Comparison of ENCODE assay signal across 9 cellular contexts in the genomic region with DNA sequence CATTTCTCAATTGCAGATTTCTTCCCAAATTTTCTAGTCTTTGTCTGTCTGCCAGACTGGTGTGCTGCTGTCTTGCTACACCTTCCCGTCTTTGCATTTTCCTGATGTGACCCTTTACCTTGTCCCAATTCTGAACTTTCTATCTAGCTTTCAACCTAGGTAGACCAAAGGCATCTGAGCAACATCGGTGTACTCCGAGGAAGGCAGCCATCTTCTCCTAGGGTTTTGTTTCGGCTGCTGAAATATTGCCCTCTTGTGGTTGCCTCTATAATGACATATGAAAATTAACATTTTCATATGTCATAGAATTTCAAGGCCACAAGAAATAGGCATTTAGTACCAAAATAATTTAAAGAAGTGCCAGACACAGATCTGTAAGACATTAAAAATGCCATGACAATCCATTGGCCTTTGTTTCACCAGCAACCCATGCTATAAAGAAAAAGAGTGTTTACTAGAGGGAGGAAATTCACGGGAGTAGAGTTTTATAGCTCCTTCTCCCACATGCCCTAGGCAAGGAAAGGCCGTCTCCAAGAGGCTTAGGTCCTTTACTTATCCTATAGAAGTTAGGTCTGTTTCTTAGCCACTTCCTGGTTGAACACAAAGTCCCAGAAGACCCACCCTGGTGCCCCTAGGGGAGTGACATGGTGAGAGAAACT. TPM values are rescaled to one million over a fixed set of nuclear protein-coding genes. Genes with fewer than 3 reads are reported as not detected.
DNase-seq lines count a peak whose midpoint lies in the region; ATAC-seq and TF ChIP-seq lines count a peak whose summit lies in the region.
"Had no signal": no experiment of that assay in that cellular context is flagged by ENCODE, and none has a peak within 500 bp of the region (broad histone marks: within the 10 kb centered on the region; RNA-seq: fewer than 3 reads in every experiment).

No MANE protein-coding gene starts in this region.

- no peak overlapping the region for H3K27ac Mint-ChIP-seq in glutamatergic neuron (ENCODE audit: unreplicated experiment)

- H3K27me3 Mint-ChIP-seq in glutamatergic neuron (ENCODE audit: unreplicated experiment) = peaks cover 4% of the 10 kb centered on the region

- H3K4me3 ChIP-seq in AG10803 (ENCODE audit: low read length) = peak overlapping the region; percentile 2; the same call in 1 of the 2 replicates
- H3K4me3 ChIP-seq: SJSA1 had no signal

- H3K9me3 Mint-ChIP-seq in glutamatergic neuron (ENCODE audit: unreplicated experiment) = no peaks in the 10 kb centered on the region

- H3K4me3 Mint-ChIP-seq in glutamatergic neuron (ENCODE audit: unreplicated experiment) = no peak overlapping the region

- DNase-seq in AG10803 (ENCODE audit: low read depth) (peak; percentile 52), NOMO-1 treated with DMSO at 0.1 percent for 48 hours (lab: John Stamatoyannopoulos, UW; ENCODE audit: unreplicated experiment) (peak; percentile 53), glutamatergic neuron (no peak), putamen (ENCODE audit: low spot score) (peak; percentile 25), NCI-H187 (lab: John Stamatoyannopoulos, UW) (no peak)
- peak; percentile 32 for DNase-seq in activated naive CD4-positive, alpha-beta T cell treated with anti-CD3 and anti-CD28 coated beads, Interleukin-2, amount 50 U/mL, for 16 hours

- H3K36me3 Mint-ChIP-seq in glutamatergic neuron (ENCODE audit: unreplicated experiment) = no peaks in the 10 kb centered on the region

- peaks cover 1% of the 10 kb centered on the region for H3K4me1 Mint-ChIP-seq in glutamatergic neuron (ENCODE audit: low read depth, unreplicated experiment)

- ATAC-seq in GM18498 (IDR thresholded peaks at IDR 0.05; ENCODE audit: unreplicated experiment) (peak; percentile 53), HG03103 (IDR thresholded peaks at IDR 0.05; ENCODE audit: low read depth, unreplicated experiment) (peak; percentile 65)

- TF ChIP-seq CTCF in AG10803 (conservative IDR thresholded peaks at IDR 0.05; ENCODE audit: low read length) = peak; percentile 76
- TF ChIP-seq CTCF in glutamatergic neuron (IDR thresholded peaks at IDR 0.05; ENCODE audit: partially characterized antibody, unreplicated experiment) = peak; percentile 89

RNA-seq across cellular contexts. Expression of gene OR9A2, which starts 23.4 kb away (rescaled TPM):
- not detected for total RNA-seq in glutamatergic neuron (ENCODE audit: unreplicated experiment)
- total RNA-seq: SJSA1 had no signal

RNA-seq across cellular contexts. Expression of gene KEL, which starts 41.4 kb away (rescaled TPM):
- total RNA-seq in glutamatergic neuron (ENCODE audit: unreplicated experiment) = 0.64 TPM

RNA-seq across cellular contexts. Expression of gene OR6V1, which starts 48.6 kb away (rescaled TPM):
- not detected for total RNA-seq in glutamatergic neuron (ENCODE audit: unreplicated experiment)
- total RNA-seq: SJSA1 had no signal

Comparison
In these comparisons a context has a peak if more than half of its experiments do, and no peak if none do; other contexts are left out.
1. DNase-seq: peak in AG10803 (single experiment), NOMO-1 treated with DMSO at 0.1 percent for 48 hours (single experiment), activated naive CD4-positive, alpha-beta T cell treated with anti-CD3 and anti-CD28 coated beads, Interleukin-2, amount 50 U/mL, for 16 hours (single experiment) and putamen (single experiment); none in glutamatergic neuron (single experiment) and NCI-H187 (0 of 2).